Comparison of ENCODE assay signal across 27 cellular contexts in the genomic region with DNA sequence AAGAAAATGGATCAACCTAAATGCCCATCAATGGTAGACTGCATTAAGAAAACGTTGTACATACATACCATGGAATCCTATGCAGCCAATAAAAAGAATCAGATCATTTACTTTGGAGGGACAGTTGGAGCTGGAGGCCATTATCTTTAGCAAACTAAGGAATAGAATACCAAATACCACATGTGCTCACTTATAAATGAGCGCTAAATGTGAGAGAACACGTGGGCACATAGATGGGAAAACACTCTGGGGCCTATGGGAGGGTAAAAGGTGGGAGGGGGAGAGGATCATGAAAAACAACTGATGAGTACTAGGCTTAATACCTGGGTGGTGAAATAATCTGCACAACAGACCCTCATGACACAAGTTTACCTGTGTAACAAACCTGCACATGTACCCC.
"Had no signal": no experiment of that assay in that cellular context is flagged by ENCODE, and none has a peak within 500 bp of the region (broad histone marks: within the 10 kb centered on the region; RNA-seq: fewer than 3 reads in every experiment).

No MANE protein-coding gene starts in this region.

- FAIRE-seq: colon, endothelial cell of umbilical vein, frontal cortex had no signal

- H3K27ac ChIP-seq: colonic mucosa, coronary artery, dorsolateral prefrontal cortex, epithelial cell of prostate, esophagus muscularis mucosa, esophagus squamous epithelium, foreskin keratinocyte, gastrocnemius medialis, gastroesophageal sphincter, heart left ventricle, heart right ventricle had no signal

- H3K4me3 ChIP-seq: colonic mucosa, coronary artery, dorsolateral prefrontal cortex, esophagus muscularis mucosa, esophagus squamous epithelium, gastrocnemius medialis, gastroesophageal sphincter, heart left ventricle, heart right ventricle had no signal

- DNase-seq: colonic mucosa; cortex of kidney; dermis blood vessel endothelial cell; dorsolateral prefrontal cortex; effector CD4-positive, alpha-beta T cell; effector CD8-positive, alpha-beta T cell; effector memory CD4-positive, alpha-beta T cell; effector memory CD8-positive, alpha-beta T cell; endodermal cell; erythroblast; esophagus squamous epithelium; foreskin fibroblast; foreskin keratinocyte; foreskin melanocyte; gastrocnemius medialis; glutamatergic neuron; head of caudate nucleus; heart left ventricle; heart right ventricle had no signal

- H3K4me1 ChIP-seq: colonic mucosa, esophagus muscularis mucosa, esophagus squamous epithelium, foreskin keratinocyte, gastrocnemius medialis, gastroesophageal sphincter, heart left ventricle, heart right ventricle had no signal

- H3K36me3 ChIP-seq: colonic mucosa, esophagus muscularis mucosa, esophagus squamous epithelium, gastrocnemius medialis, gastroesophageal sphincter, heart left ventricle, heart right ventricle had no signal

- ATAC-seq: effector memory CD8-positive, alpha-beta T cell; esophagus mucosa; foreskin keratinocyte; gastrocnemius medialis; gastroesophageal sphincter; heart left ventricle; heart right ventricle had no signal

- H3K27me3 ChIP-seq: colonic mucosa, dorsolateral prefrontal cortex, esophagus muscularis mucosa, esophagus squamous epithelium, foreskin keratinocyte, gastrocnemius medialis, gastroesophageal sphincter, heart left ventricle, heart right ventricle had no signal

- H3K9me3 ChIP-seq: colonic mucosa, esophagus squamous epithelium, gastrocnemius medialis had no signal
